ENCODE assay signal across 1 cellular context in the genomic region with DNA sequence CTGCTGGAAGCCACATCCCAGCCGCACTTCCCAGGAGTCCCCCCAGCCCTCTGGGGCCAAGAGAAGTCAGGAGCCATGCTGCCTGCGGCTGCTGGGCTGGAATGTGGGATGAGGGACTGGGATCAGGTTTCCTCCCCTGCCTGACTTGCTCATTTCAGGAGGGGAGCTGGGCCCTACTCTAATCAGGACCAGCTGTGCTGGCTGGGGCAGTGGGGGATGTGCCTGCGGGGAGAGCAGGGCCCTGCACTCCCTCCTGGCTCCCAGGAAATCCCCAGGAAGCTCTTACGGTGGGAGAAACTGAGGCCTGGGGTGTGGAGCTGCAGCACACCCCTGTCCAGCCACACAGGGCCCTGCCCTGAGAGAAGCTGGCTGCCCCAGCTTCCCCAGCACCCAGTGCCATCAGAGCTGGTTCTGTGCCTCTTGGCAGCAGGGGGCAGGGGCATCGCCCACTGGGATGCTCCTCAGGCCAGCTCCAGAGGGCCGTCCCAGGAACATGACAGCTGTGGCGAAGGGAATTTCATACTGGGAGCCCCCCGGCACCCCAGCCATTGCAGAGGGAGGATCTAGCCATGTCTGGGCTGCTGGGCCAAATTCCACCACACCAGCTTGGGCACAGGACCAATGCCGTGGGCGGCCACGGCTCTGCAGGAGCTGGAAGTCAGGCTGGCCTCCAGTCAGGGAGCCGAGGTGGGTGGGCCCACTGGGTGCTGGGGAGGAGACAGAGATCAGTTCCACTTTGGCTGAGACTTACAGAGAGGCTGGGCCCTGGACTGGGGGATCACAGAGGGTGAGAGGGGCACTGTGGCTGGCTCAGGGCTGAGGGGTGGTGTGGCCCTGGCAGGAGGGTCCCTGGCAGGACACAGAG.
TF ChIP-seq lines count a peak whose summit lies in the region.

No MANE protein-coding gene starts in this region.

TF ChIP-seq in GM23338, 12 proteins besides CTCF, POLR2A, EP300 and RAD21 (continued from another document):
- TF ChIP-seq, protein P1, sequence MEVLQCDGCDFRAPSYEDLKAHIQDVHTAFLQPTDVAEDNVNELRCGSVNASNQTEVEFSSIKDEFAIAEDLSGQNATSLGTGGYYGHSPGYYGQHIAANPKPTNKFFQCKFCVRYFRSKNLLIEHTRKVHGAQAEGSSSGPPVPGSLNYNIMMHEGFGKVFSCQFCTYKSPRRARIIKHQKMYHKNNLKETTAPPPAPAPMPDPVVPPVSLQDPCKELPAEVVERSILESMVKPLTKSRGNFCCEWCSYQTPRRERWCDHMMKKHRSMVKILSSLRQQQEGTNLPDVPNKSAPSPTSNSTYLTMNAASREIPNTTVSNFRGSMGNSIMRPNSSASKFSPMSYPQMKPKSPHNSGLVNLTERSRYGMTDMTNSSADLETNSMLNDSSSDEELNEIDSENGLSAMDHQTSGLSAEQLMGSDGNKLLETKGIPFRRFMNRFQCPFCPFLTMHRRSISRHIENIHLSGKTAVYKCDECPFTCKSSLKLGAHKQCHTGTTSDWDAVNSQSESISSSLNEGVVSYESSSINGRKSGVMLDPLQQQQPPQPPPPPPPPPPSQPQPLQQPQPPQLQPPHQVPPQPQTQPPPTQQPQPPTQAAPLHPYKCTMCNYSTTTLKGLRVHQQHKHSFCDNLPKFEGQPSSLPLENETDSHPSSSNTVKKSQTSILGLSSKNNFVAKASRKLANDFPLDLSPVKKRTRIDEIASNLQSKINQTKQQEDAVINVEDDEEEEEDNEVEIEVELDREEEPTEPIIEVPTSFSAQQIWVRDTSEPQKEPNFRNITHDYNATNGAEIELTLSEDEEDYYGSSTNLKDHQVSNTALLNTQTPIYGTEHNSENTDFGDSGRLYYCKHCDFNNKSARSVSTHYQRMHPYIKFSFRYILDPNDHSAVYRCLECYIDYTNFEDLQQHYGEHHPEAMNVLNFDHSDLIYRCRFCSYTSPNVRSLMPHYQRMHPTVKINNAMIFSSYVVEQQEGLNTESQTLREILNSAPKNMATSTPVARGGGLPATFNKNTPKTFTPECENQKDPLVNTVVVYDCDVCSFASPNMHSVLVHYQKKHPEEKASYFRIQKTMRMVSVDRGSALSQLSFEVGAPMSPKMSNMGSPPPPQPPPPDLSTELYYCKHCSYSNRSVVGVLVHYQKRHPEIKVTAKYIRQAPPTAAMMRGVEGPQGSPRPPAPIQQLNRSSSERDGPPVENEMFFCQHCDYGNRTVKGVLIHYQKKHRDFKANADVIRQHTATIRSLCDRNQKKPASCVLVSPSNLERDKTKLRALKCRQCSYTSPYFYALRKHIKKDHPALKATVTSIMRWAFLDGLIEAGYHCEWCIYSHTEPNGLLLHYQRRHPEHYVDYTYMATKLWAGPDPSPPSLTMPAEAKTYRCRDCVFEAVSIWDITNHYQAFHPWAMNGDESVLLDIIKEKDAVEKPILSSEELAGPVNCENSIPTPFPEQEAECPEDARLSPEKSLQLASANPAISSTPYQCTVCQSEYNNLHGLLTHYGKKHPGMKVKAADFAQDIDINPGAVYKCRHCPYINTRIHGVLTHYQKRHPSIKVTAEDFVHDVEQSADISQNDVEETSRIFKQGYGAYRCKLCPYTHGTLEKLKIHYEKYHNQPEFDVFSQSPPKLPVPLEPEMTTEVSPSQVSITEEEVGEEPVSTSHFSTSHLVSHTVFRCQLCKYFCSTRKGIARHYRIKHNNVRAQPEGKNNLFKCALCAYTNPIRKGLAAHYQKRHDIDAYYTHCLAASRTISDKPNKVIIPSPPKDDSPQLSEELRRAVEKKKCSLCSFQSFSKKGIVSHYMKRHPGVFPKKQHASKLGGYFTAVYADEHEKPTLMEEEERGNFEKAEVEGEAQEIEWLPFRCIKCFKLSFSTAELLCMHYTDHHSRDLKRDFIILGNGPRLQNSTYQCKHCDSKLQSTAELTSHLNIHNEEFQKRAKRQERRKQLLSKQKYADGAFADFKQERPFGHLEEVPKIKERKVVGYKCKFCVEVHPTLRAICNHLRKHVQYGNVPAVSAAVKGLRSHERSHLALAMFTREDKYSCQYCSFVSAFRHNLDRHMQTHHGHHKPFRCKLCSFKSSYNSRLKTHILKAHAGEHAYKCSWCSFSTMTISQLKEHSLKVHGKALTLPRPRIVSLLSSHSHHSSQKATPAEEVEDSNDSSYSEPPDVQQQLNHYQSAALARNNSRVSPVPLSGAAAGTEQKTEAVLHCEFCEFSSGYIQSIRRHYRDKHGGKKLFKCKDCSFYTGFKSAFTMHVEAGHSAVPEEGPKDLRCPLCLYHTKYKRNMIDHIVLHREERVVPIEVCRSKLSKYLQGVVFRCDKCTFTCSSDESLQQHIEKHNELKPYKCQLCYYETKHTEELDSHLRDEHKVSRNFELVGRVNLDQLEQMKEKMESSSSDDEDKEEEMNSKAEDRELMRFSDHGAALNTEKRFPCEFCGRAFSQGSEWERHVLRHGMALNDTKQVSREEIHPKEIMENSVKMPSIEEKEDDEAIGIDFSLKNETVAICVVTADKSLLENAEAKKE (CRISPR knock-in tag; IDR thresholded peaks at IDR 0.05): no peak
- TF ChIP-seq, protein P2, sequence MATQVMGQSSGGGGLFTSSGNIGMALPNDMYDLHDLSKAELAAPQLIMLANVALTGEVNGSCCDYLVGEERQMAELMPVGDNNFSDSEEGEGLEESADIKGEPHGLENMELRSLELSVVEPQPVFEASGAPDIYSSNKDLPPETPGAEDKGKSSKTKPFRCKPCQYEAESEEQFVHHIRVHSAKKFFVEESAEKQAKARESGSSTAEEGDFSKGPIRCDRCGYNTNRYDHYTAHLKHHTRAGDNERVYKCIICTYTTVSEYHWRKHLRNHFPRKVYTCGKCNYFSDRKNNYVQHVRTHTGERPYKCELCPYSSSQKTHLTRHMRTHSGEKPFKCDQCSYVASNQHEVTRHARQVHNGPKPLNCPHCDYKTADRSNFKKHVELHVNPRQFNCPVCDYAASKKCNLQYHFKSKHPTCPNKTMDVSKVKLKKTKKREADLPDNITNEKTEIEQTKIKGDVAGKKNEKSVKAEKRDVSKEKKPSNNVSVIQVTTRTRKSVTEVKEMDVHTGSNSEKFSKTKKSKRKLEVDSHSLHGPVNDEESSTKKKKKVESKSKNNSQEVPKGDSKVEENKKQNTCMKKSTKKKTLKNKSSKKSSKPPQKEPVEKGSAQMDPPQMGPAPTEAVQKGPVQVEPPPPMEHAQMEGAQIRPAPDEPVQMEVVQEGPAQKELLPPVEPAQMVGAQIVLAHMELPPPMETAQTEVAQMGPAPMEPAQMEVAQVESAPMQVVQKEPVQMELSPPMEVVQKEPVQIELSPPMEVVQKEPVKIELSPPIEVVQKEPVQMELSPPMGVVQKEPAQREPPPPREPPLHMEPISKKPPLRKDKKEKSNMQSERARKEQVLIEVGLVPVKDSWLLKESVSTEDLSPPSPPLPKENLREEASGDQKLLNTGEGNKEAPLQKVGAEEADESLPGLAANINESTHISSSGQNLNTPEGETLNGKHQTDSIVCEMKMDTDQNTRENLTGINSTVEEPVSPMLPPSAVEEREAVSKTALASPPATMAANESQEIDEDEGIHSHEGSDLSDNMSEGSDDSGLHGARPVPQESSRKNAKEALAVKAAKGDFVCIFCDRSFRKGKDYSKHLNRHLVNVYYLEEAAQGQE (IDR thresholded peaks at IDR 0.05; ENCODE audit: unreplicated experiment): no peak
- TF ChIP-seq JUNB (IDR thresholded peaks at IDR 0.05; ENCODE audit: unreplicated experiment): no peak
- no peak for TF ChIP-seq CREB1 (CRISPR knock-in tag; IDR thresholded peaks at IDR 0.05; ENCODE audit: low read depth)
- TF ChIP-seq ZNF114 (CRISPR knock-in tag; IDR thresholded peaks at IDR 0.05): no peak
- TF ChIP-seq POLR2AphosphoS5 (IDR thresholded peaks at IDR 0.05; ENCODE audit: low read depth): no peak
- TF ChIP-seq EZH2phosphoT487 (IDR thresholded peaks at IDR 0.05; ENCODE audit: unreplicated experiment): no peak
- TF ChIP-seq, protein P3, sequence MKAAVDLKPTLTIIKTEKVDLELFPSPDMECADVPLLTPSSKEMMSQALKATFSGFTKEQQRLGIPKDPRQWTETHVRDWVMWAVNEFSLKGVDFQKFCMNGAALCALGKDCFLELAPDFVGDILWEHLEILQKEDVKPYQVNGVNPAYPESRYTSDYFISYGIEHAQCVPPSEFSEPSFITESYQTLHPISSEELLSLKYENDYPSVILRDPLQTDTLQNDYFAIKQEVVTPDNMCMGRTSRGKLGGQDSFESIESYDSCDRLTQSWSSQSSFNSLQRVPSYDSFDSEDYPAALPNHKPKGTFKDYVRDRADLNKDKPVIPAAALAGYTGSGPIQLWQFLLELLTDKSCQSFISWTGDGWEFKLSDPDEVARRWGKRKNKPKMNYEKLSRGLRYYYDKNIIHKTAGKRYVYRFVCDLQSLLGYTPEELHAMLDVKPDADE (IDR thresholded peaks at IDR 0.05): no peak
- no peak for TF ChIP-seq EZH2 (IDR thresholded peaks at IDR 0.05; ENCODE audit: low read depth, unreplicated experiment)
- no peak for TF ChIP-seq NANOG (IDR thresholded peaks at IDR 0.05; ENCODE audit: borderline replicate concordance)
